1 cellular context compared by ENCODE assay signal in the genomic region with DNA sequence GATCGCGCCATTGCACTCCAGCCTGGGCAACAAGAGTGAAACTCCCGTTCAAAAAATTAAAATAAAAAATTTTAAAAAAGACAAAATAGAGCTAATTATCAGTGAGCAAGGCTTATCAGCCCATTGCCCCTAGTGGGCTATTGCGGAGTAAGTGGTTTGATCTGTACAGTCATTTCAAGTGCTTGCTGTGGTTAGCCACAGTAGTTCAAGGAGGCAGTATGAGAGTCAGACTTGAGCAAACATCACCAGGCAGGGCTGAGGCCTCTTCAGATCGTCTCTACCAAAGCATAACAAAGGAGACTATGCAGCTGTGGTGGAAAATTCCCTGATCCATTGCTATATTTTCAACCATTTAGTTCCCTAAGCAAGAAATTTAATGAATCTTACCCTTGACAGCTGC.
A peak's percentile ranks its signal among the peaks of the same experiment; 100 is the strongest.
TF ChIP-seq lines count a peak whose summit lies in the region.

No MANE protein-coding gene starts in this region.

TF ChIP-seq in HEK293, 187 proteins besides CTCF, POLR2A, EP300 and RAD21:
- TF ChIP-seq, protein P1, sequence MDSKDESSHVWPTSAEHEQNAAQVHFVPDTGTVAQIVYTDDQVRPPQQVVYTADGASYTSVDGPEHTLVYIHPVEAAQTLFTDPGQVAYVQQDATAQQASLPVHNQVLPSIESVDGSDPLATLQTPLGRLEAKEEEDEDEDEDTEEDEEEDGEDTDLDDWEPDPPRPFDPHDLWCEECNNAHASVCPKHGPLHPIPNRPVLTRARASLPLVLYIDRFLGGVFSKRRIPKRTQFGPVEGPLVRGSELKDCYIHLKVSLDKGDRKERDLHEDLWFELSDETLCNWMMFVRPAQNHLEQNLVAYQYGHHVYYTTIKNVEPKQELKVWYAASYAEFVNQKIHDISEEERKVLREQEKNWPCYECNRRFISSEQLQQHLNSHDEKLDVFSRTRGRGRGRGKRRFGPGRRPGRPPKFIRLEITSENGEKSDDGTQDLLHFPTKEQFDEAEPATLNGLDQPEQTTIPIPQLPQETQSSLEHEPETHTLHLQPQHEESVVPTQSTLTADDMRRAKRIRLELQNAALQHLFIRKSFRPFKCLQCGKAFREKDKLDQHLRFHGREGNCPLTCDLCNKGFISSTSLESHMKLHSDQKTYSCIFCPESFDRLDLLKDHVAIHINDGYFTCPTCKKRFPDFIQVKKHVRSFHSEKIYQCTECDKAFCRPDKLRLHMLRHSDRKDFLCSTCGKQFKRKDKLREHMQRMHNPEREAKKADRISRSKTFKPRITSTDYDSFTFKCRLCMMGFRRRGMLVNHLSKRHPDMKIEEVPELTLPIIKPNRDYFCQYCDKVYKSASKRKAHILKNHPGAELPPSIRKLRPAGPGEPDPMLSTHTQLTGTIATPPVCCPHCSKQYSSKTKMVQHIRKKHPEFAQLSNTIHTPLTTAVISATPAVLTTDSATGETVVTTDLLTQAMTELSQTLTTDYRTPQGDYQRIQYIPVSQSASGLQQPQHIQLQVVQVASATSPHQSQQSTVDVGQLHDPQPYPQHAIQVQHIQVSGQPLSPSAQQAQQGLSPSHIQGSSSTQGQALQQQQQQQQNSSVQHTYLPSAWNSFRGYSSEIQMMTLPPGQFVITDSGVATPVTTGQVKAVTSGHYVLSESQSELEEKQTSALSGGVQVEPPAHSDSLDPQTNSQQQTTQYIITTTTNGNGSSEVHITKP (tag by site-specific recombination; IDR thresholded peaks at IDR 0.05), result peak; percentile 35; the same call in 1 of the 2 replicates
- TF ChIP-seq ZNF629 (tag by site-specific recombination; IDR thresholded peaks at IDR 0.05), result no peak
- no peak for TF ChIP-seq ZNF350 (tag by site-specific recombination; IDR thresholded peaks at IDR 0.05)
- no peak for TF ChIP-seq ZBTB21 (tag by site-specific recombination; IDR thresholded peaks at IDR 0.05)
- TF ChIP-seq ZNF354C (tag by site-specific recombination; IDR thresholded peaks at IDR 0.05; ENCODE audit: borderline replicate concordance, low read depth), result no peak
- peak; percentile 53; the same call in 1 of the 2 replicates for TF ChIP-seq OSR2 (tag by site-specific recombination; IDR thresholded peaks at IDR 0.05)
